In the genomic region with DNA sequence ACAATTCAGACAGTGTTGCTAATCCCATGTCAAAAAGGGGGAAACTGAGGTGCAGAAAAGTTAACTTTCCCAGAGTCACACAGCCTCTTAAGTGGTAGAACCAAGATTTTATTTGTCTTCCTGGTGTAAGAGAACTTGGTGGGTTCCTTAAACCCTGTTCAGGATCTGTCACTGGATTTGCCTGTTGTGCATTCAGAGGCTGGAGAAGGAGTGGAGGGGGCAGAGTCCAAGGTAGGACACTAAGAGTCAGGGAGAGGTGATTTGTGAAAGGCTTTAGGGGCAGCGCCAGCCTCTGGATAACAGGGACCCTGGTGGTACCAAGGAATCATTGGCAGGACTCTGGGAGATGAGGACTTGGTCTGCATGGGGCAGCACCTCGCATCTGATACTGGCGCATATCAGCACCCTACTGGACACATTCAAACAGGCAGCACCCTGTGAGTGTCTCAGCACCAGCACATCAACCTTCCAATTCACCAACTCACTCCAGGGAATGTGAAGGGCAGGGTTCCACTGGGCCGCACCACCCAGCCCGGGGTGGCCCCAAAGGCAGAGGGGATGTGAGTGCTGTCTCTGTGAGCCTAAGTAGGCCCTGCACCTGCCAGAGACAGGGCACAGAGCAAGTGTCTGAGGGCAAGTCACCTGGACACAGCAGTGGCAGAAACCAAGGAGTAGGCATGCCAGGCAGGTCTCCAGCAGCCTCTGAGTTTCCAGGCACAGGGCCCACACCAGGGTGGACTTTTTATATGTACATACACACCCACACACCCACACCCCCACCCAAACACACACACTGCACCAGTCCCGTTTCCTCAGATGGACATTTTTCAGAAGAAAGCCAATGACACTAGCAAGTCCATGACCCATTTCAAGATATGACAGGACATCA, we compare ENCODE assay signal across 26 cellular contexts.
"Had no signal": no experiment of that assay in that cellular context is flagged by ENCODE, and none has a peak within 500 bp of the region (broad histone marks: within the 10 kb centered on the region; RNA-seq: fewer than 3 reads in every experiment).

No MANE protein-coding gene starts in this region.

- DNase-seq: activated CD4-positive, alpha-beta T cell treated with anti-CD3 and anti-CD28 coated beads, Interleukin-2, amount 10 ng/mL, durations not matched to agents 7 days and 5 days; activated CD8-positive, alpha-beta T cell treated with anti-CD3 and anti-CD28 coated beads, Interleukin-2, amount 10 ng/mL, durations not matched to agents 7 days and 5 days; activated effector memory CD4-positive, alpha-beta T cell treated with Interleukin-2 at 50 U/mL for 16 hours; activated naive CD4-positive, alpha-beta T cell treated with anti-CD3 and anti-CD28 coated beads for 36 hours; activated naive CD8-positive, alpha-beta T cell treated with anti-CD3 and anti-CD28 coated beads, Interleukin-2, amount 50 U/mL, for 24 hours; activated T-cell treated with anti-CD3 and anti-CD28 coated beads, Interleukin-2, amount 50 U/mL, for 24 hours; body of pancreas; effector CD8-positive, alpha-beta T cell; foreskin keratinocyte; immature natural killer cell; left ventricle myocardium inferior; mucosa of descending colon; naive B cell; occipital lobe; stimulated activated CD4-positive, alpha-beta T cell treated with anti-CD3 and anti-CD28 coated beads, Interleukin-15, amount 100 ng/mL, for 24 hours; SW 1271 had no signal

- H3K4me3 ChIP-seq: body of pancreas, cardiac muscle cell, left ventricle myocardium inferior, mucosa of descending colon, SK-N-MC, smooth muscle cell, thoracic aorta, upper lobe of left lung had no signal

- H3K4me1 Mint-ChIP-seq: memory B cell; naive B cell; stimulated activated memory B cell treated with anti-CD40 and anti-IgM and Interleukin-4, amounts not matched to agents 10 μg/mL and 1 μg/mL and 100 μg/mL, for 72 hours had no signal

- ATAC-seq: activated CD4-positive, CD25-positive, alpha-beta regulatory T cell treated with anti-CD3 and anti-CD28 coated beads, Interleukin-2, amount 50 U/mL, for 24 hours; activated CD8-positive, alpha-beta T cell treated with anti-CD3 and anti-CD28 coated beads, Interleukin-2, amount 10 ng/mL, durations not matched to agents 7 days and 5 days; activated naive CD8-positive, alpha-beta T cell treated with anti-CD3 and anti-CD28 coated beads, Interleukin-2, amount 50 U/mL, for 24 hours; body of pancreas; foreskin keratinocyte; mucosa of descending colon; sciatic nerve; stimulated activated memory B cell treated with anti-CD40 and anti-IgM and Interleukin-4, amounts not matched to agents 10 μg/mL and 1 μg/mL and 100 μg/mL, for 72 hours had no signal

- H3K27ac Mint-ChIP-seq: activated CD4-positive, alpha-beta T cell treated with anti-CD3 and anti-CD28 coated beads, Interleukin-2, amount 10 ng/mL, durations not matched to agents 7 days and 5 days; activated CD8-positive, alpha-beta T cell treated with anti-CD3 and anti-CD28 coated beads, Interleukin-2, amount 10 ng/mL, durations not matched to agents 7 days and 5 days; activated naive CD4-positive, alpha-beta T cell treated with anti-CD3 and anti-CD28 coated beads for 36 hours; activated naive CD8-positive, alpha-beta T cell treated with anti-CD3 and anti-CD28 coated beads, Interleukin-2, amount 50 U/mL, for 24 hours; activated T-cell treated with anti-CD3 and anti-CD28 coated beads, Interleukin-2, amount 50 U/mL, for 24 hours; memory B cell; naive B cell; stimulated activated memory B cell treated with anti-CD40 and anti-IgM and Interleukin-4, amounts not matched to agents 10 μg/mL and 1 μg/mL and 100 μg/mL, for 72 hours had no signal

- H3K4me3 Mint-ChIP-seq: activated CD4-positive, alpha-beta T cell treated with anti-CD3 and anti-CD28 coated beads, Interleukin-2, amount 10 ng/mL, durations not matched to agents 7 days and 5 days; activated CD8-positive, alpha-beta T cell treated with anti-CD3 and anti-CD28 coated beads, Interleukin-2, amount 10 ng/mL, durations not matched to agents 7 days and 5 days; activated naive CD4-positive, alpha-beta T cell treated with anti-CD3 and anti-CD28 coated beads for 36 hours; activated naive CD8-positive, alpha-beta T cell treated with anti-CD3 and anti-CD28 coated beads, Interleukin-2, amount 50 U/mL, for 24 hours; activated T-cell treated with anti-CD3 and anti-CD28 coated beads, Interleukin-2, amount 50 U/mL, for 24 hours; immature natural killer cell; memory B cell; naive B cell; stimulated activated memory B cell treated with anti-CD40 and anti-IgM and Interleukin-4, amounts not matched to agents 10 μg/mL and 1 μg/mL and 100 μg/mL, for 72 hours had no signal

- H3K27ac ChIP-seq: body of pancreas, cardiac muscle cell, foreskin keratinocyte, SK-N-MC, thoracic aorta, upper lobe of left lung, VCaP had no signal

- H3K36me3 Mint-ChIP-seq: memory B cell; naive B cell; stimulated activated memory B cell treated with anti-CD40 and anti-IgM and Interleukin-4, amounts not matched to agents 10 μg/mL and 1 μg/mL and 100 μg/mL, for 72 hours had no signal

- H3K27me3 ChIP-seq: body of pancreas, cardiac muscle cell, foreskin keratinocyte, upper lobe of left lung had no signal

- H3K9me3 Mint-ChIP-seq: activated naive CD4-positive, alpha-beta T cell treated with anti-CD3 and anti-CD28 coated beads for 36 hours; activated naive CD8-positive, alpha-beta T cell treated with anti-CD3 and anti-CD28 coated beads, Interleukin-2, amount 50 U/mL, for 24 hours; activated T-cell treated with anti-CD3 and anti-CD28 coated beads, Interleukin-2, amount 50 U/mL, for 24 hours; immature natural killer cell; memory B cell; naive B cell; stimulated activated memory B cell treated with anti-CD40 and anti-IgM and Interleukin-4, amounts not matched to agents 10 μg/mL and 1 μg/mL and 100 μg/mL, for 72 hours had no signal

- H3K27me3 Mint-ChIP-seq: activated naive CD8-positive, alpha-beta T cell treated with anti-CD3 and anti-CD28 coated beads, Interleukin-2, amount 50 U/mL, for 24 hours; activated T-cell treated with anti-CD3 and anti-CD28 coated beads, Interleukin-2, amount 50 U/mL, for 24 hours had no signal
